In genomic region chr16:75074920-75075687, GRCh38 we compare ENCODE assay signal across 1 cellular context.
TF ChIP-seq lines count a peak whose summit lies in the region.

No MANE protein-coding gene starts in this region.

TF ChIP-seq in GM23338, 12 proteins besides CTCF, POLR2A, EP300 and RAD21 (continued from another document):
- TF ChIP-seq ZNF462 (CRISPR knock-in tag; IDR thresholded peaks at IDR 0.05) (no peak), POLR2AphosphoS5 (IDR thresholded peaks at IDR 0.05; ENCODE audit: low read depth) (no peak), EZH2 (IDR thresholded peaks at IDR 0.05; ENCODE audit: low read depth, unreplicated experiment) (no peak), REST (IDR thresholded peaks at IDR 0.05; ENCODE audit: unreplicated experiment) (no peak)
